ENCODE assay signal across 2 cellular contexts in the genomic region with DNA sequence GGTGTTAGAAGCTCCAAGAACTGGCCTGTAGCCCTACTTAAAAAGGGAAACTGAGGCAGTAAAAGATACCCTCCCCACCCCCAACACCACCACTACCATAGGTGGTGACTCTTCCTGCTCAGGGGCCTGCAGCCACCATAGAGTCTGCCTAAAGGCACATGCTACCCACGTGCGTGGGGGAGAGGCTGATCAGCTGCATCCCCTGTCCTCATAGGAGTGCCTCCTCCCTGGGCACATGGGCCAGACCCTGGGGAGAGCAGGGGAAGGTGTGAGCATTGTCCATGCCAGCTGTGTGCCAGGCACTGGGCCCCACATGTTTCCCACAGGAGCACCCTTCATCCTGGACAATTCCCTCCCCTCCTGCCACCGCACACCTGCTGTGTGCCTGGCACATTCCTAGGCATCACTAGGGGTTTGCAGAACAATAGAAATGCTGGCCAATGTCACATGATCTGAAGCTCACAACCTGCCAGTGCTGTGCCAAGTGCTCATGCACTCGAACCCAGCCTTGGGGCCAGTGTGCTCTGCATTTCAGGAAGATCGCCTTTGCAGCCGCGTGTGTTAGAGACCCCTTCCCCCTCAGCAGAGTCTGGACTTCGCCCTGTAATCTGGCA.
TF ChIP-seq lines count a peak whose summit lies in the region.

No MANE protein-coding gene starts in this region.

TF ChIP-seq in HCT116, 20 proteins besides CTCF, POLR2A, EP300 and RAD21:
- TF ChIP-seq EZH2phosphoT487 (IDR thresholded peaks at IDR 0.05; ENCODE audit: borderline replicate concordance) (no peak), FOSL1 (IDR thresholded peaks at IDR 0.05; ENCODE audit: low read depth) (no peak), ZFX (IDR thresholded peaks at IDR 0.05) (no peak), EZH2 (IDR thresholded peaks at IDR 0.05) (no peak), ELF1 (IDR thresholded peaks at IDR 0.05; ENCODE audit: borderline replicate concordance, low read depth) (no peak), POLR2AphosphoS5 (IDR thresholded peaks at IDR 0.05; ENCODE audit: low read depth, low read length) (peak; percentile 33; the same call in 1 of the 2 replicates), TCF7L2 (IDR thresholded peaks at IDR 0.05; ENCODE audit: borderline replicate concordance, extremely low read depth, insufficient read depth, insufficient read length) (no peak)
- TF ChIP-seq, protein P1, sequence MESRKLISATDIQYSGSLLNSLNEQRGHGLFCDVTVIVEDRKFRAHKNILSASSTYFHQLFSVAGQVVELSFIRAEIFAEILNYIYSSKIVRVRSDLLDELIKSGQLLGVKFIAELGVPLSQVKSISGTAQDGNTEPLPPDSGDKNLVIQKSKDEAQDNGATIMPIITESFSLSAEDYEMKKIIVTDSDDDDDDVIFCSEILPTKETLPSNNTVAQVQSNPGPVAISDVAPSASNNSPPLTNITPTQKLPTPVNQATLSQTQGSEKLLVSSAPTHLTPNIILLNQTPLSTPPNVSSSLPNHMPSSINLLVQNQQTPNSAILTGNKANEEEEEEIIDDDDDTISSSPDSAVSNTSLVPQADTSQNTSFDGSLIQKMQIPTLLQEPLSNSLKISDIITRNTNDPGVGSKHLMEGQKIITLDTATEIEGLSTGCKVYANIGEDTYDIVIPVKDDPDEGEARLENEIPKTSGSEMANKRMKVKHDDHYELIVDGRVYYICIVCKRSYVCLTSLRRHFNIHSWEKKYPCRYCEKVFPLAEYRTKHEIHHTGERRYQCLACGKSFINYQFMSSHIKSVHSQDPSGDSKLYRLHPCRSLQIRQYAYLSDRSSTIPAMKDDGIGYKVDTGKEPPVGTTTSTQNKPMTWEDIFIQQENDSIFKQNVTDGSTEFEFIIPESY (IDR thresholded peaks at IDR 0.05; ENCODE audit: extremely low read depth, insufficient replicate concordance, low read length) = no peak

TF ChIP-seq in IMR-90, 13 proteins besides CTCF, POLR2A, EP300 and RAD21:
- TF ChIP-seq NFE2L2 (IDR thresholded peaks at IDR 0.05; ENCODE audit: low read depth, low read length) = no peak
- no peak for TF ChIP-seq SMC3 (IDR thresholded peaks at IDR 0.05; ENCODE audit: low read depth, low read length)
- no peak for TF ChIP-seq BHLHE40 (IDR thresholded peaks at IDR 0.05; ENCODE audit: low read depth, low read length)
- TF ChIP-seq MAZ (IDR thresholded peaks at IDR 0.05; ENCODE audit: borderline replicate concordance, low read depth, low read length) = no peak
